Comparison of ENCODE assay signal across 8 cellular contexts in the genomic region with DNA sequence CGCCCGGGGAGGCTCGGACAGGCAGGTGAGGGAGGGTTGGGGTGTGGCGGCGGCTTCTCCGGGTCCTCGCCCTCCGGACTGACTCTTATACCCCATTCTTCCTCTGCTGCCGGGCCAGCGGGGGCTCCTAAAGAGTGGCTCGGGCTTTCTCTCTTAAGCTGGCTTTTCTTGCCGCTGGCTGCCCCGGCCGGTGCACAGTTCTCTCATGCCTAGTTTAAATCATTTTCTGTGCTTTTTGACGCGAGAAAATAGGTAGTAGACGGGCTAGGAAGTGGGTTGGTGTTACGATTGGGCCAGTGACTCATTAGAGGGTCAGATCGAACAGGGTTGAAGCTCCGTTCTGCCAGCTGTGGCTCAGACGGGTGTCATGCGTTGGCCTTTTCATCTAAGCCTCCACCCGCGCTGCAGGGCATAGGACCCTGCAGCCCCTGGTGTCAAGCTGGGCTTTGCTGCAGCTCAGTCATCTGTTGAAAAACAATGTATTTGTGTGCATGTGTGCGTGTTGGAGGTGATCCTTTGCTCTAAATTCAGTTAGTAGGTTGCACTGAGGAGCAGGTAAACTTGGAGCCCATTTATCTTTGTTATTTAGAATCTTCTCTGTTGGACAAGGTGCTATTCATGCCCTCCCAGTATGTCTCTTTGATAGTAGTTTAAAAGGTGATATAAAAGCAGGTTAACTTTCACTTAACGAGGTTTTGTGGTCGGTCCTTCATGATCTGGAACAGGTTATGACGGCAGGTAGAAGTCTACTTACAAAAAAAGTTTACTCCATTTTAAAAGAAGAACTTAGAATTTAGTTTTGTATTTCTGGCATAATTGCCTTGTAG.
DNase-seq lines count a peak whose midpoint lies in the region; TF ChIP-seq lines count a peak whose summit lies in the region.

No MANE protein-coding gene starts in this region.

- H3K9ac ChIP-seq in Loucy (ENCODE audit: low read depth, low read length, poor library complexity, severe bottlenecking), result peak overlapping the region; percentile 94

- in situ Hi-C loops in HAP-1 (cut with MboI; ENCODE audit: low sequenced_read_pairs), result no loop called here

- DNase-seq in HAP-1 (ENCODE audit: low spot score in 2 of 2) (peak; percentile 41 to 61), cerebellar cortex (ENCODE audit: low spot score) (peak; percentile 30), left kidney (ENCODE audit: low read depth, low spot score) (peak; percentile 77), NCI-H2196 (lab: John Stamatoyannopoulos, UW; ENCODE audit: unreplicated experiment) (no peak)
- DNase-seq in activated CD4-positive, CD25-positive, alpha-beta regulatory T cell treated with anti-CD3 and anti-CD28 coated beads, Interleukin-2, amount 50 U/mL, for 16 hours (ENCODE audit: low read depth, low spot score), result peak; percentile 19
- DNase-seq in stimulated activated CD4-positive, alpha-beta T cell treated with anti-CD3 and anti-CD28 coated beads, Interleukin-2, amount 100 ng/mL, for 48 hours, result peak; percentile 23 to 34

- H3K9me2 ChIP-seq in Loucy (replicated peaks; ENCODE audit: low read depth, low read length), result no peaks in the 10 kb centered on the region

- H2AFZ ChIP-seq in Loucy (ENCODE audit: low read length), result no peak overlapping the region

- H3K27me3 ChIP-seq in HAP-1 (ENCODE audit: low read depth), result no peaks in the 10 kb centered on the region
- no peaks in the 10 kb centered on the region for H3K27me3 ChIP-seq in Loucy (ENCODE audit: insufficient read depth, low read length, poor library complexity, severe bottlenecking)

- H4K20me1 ChIP-seq in Loucy (ENCODE audit: insufficient read depth, low read length, poor library complexity, severe bottlenecking), result peaks cover 49% of the 10 kb centered on the region

- peak overlapping the region; percentile 71 for H3K4me3 ChIP-seq in HAP-1
- H3K4me3 ChIP-seq in Loucy (ENCODE audit: low read length, poor library complexity, severe bottlenecking), result peak overlapping the region; percentile 95

- H3K79me2 ChIP-seq in Loucy (ENCODE audit: insufficient read depth, low read length), result peaks cover 65% of the 10 kb centered on the region

- H3K36me3 ChIP-seq in HAP-1 (replicated peaks) (no peaks in the 10 kb centered on the region), Loucy (ENCODE audit: insufficient read depth, low read length) (no peaks in the 10 kb centered on the region)

- TF ChIP-seq CTCF in Loucy (conservative IDR thresholded peaks at IDR 0.05; ENCODE audit: low read length), result no peak

- peak overlapping the region; percentile 97 for H3K4me2 ChIP-seq in Loucy (ENCODE audit: low read depth, low read length, poor library complexity, severe bottlenecking)

- TF ChIP-seq POLR2A in GM10847 (IDR thresholded peaks at IDR 0.05; ENCODE audit: extremely low read depth, insufficient read length), result peak; percentile 23

- peaks cover 11% of the 10 kb centered on the region; the same call in 1 of the 2 replicates for H3F3A ChIP-seq in Loucy (ENCODE audit: low read depth)

- no peaks in the 10 kb centered on the region for H3K9me3 ChIP-seq in HAP-1
- no peaks in the 10 kb centered on the region for H3K9me3 ChIP-seq in Loucy (ENCODE audit: insufficient read depth, low read depth, low read length)

- peaks cover 25% of the 10 kb centered on the region for H3K4me1 ChIP-seq in HAP-1
- peaks cover 56% of the 10 kb centered on the region for H3K4me1 ChIP-seq in Loucy (ENCODE audit: insufficient read depth, low read length, poor library complexity, severe bottlenecking)
